ENCODE assay signal across 21 cellular contexts in genomic region chr5:131684595-131684994, GRCh38. TPM values are rescaled to one million over a fixed set of nuclear protein-coding genes. Genes with fewer than 3 reads are reported as not detected.
DNase-seq lines count a peak whose midpoint lies in the region; ATAC-seq, FAIRE-seq and TF ChIP-seq lines count a peak whose summit lies in the region.
"Had no signal": no experiment of that assay in that cellular context is flagged by ENCODE, and none has a peak within 500 bp of the region (broad histone marks: within the 10 kb centered on the region; RNA-seq: fewer than 3 reads in every experiment).

No MANE protein-coding gene starts in this region.

- H4K20me1 ChIP-seq in GM23248 (ENCODE audit: insufficient read depth) (no peaks in the 10 kb centered on the region), HepG2 (ENCODE audit: insufficient read depth, low read length) (no peaks in the 10 kb centered on the region)

- peak overlapping the region; percentile 17; the same call in 1 of the 2 replicates for H3K27ac ChIP-seq in GM23248
- H3K27ac ChIP-seq in VCaP, result peak overlapping the region; percentile 86
- H3K27ac ChIP-seq in HepG2 (ENCODE audit: extremely low read length, insufficient read depth, low read length), result no peak overlapping the region
- H3K27ac ChIP-seq: KMS-11, SK-N-MC had no signal

- TF ChIP-seq CTCF in VCaP (conservative IDR thresholded peaks at IDR 0.05), result no peak
- no peak for TF ChIP-seq CTCF in HepG2 (CRISPR knock-in tag; IDR thresholded peaks at IDR 0.05)

- FAIRE-seq in HepG2 (lab: Jason Lieb, UNC), result no peak
- FAIRE-seq: GM19239, H54 had no signal

- TF ChIP-seq RAD21 in HepG2 (CRISPR knock-in tag; IDR thresholded peaks at IDR 0.05), result no peak

- CTCF ChIA-PET in HepG2 (lab: Yijun Ruan, JAX; ENCODE audit: low intra/inter-chr PET ratio, low total read pairs), result no interaction called here

- ATAC-seq in HepG2 (peak; percentile 70), HG03469 (IDR thresholded peaks at IDR 0.05; ENCODE audit: unreplicated experiment) (no peak), GM18502 (IDR thresholded peaks at IDR 0.05; ENCODE audit: poor library complexity, unreplicated experiment) (no peak)

- H3K9me3 ChIP-seq in GM23248 (ENCODE audit: low read depth), result no peaks in the 10 kb centered on the region
- no peaks in the 10 kb centered on the region for H3K9me3 ChIP-seq in HepG2 (ENCODE audit: low read length)
- H3K9me3 ChIP-seq: Peyer's patch had no signal

- no peak overlapping the region for H3K4me3 ChIP-seq in GM23248
- H3K4me3 ChIP-seq in HepG2 (replicated peaks in 1 of 3; ENCODE audit: insufficient read depth in 1 of 3, low read depth in 2 of 3, low read length in 3 of 3), result no peak overlapping the region
- H3K4me3 ChIP-seq: Peyer's patch, SK-N-MC had no signal

- H3K9ac ChIP-seq in GM23248 (no peak overlapping the region), HepG2 (ENCODE audit: insufficient read depth, low read depth, low read length) (no peak overlapping the region)
- H3K9ac ChIP-seq: KMS-11 had no signal

- H2AFZ ChIP-seq in GM23248 (no peak overlapping the region), HepG2 (ENCODE audit: low read length) (no peak overlapping the region)

- H3K9me2 ChIP-seq in GM23248 (ENCODE audit: insufficient read depth), result no peaks in the 10 kb centered on the region

- intact Hi-C loops in HepG2 (cut with micrococcal nuclease; ENCODE audit: unreplicated experiment), result no loop called here

- peaks cover 34% of the 10 kb centered on the region for H3K4me1 ChIP-seq in GM23248 (ENCODE audit: insufficient read depth)
- peaks cover 21% of the 10 kb centered on the region for H3K4me1 ChIP-seq in HepG2 (ENCODE audit: insufficient read depth, low read length)
- H3K4me1 ChIP-seq: Peyer's patch had no signal

- H3K27me3 ChIP-seq in GM23248 (replicated peaks; ENCODE audit: insufficient read depth) (no peaks in the 10 kb centered on the region), HepG2 (ENCODE audit: control insufficient read depth in 1 of 2, insufficient read depth in 2 of 2, low read length in 2 of 2) (no peaks in the 10 kb centered on the region)
- H3K27me3 ChIP-seq: Peyer's patch had no signal

- no peaks in the 10 kb centered on the region; the same call in 1 of the 2 replicates for H3F3A ChIP-seq in GM23248 (ENCODE audit: insufficient read depth)

- POLR2A ChIA-PET in HepG2 (lab: Yijun Ruan, JAX), result no interaction called here

- H3K4me2 ChIP-seq in GM23248 (ENCODE audit: unreplicated experiment) (peak overlapping the region; percentile 5), HepG2 (ENCODE audit: low read depth, low read length) (no peak overlapping the region)
- H3K4me2 ChIP-seq: KMS-11 had no signal

- in situ Hi-C loops in GM23248 (cut with MboI), result no loop called here
- in situ Hi-C loops in HepG2 (cut with HindIII; ENCODE audit: extremely low pct_ligation_motif_present, low pct_unique_long_range_greater_than_20kb), result no loop called here

- TF ChIP-seq EP300 in HepG2 (IDR thresholded peaks at IDR 0.05; ENCODE audit: low read depth in 2 of 2, low read length in 2 of 2) (no peak), HepG2 (CRISPR knock-in tag; IDR thresholded peaks at IDR 0.05; ENCODE audit: borderline replicate concordance) (no peak)

- 0 out of 2 replicates have a peak, but pooled peaks cover 2% of the 10 kb centered on the region for H3K36me3 ChIP-seq in GM23248 (ENCODE audit: low read depth)
- H3K36me3 ChIP-seq in HepG2 (replicated peaks in 1 of 2; ENCODE audit: control insufficient read depth in 1 of 2, insufficient read depth in 2 of 2, low read length in 2 of 2), result peaks cover 0 to 24% of the 10 kb centered on the region in 2 experiments; a peak in 2 of 5 replicates

- DNase-seq in GM23248 (peak; percentile 18), HepG2 (ENCODE audit: low spot score) (peak; percentile 57), GM19240 (ENCODE audit: insufficient read length, low spot score) (no peak)
- DNase-seq in stimulated activated CD4-positive, alpha-beta T cell treated with anti-CD3 and anti-CD28 coated beads, Interleukin-12 subunit alpha, Interleukin-12 subunit beta, amount 100 ng/mL, for 4 hours, result no peak
- DNase-seq: DMS 273 treated with DMSO at 0.1 percent for 48 hours, DND-41, GDM1, NCI-H1092, NCI-H1436 treated with DMSO at 0.1 percent for 48 hours, NCI-H2029, NCI-H2171, NCI-H446, NCI-H526 treated with DMSO at 0.1 percent for 48 hours, Peyer's patch had no signal

- peaks cover 31% of the 10 kb centered on the region; the same call in 1 of the 2 replicates for H3K79me2 ChIP-seq in GM23248 (ENCODE audit: insufficient read depth)
- peaks cover 2% of the 10 kb centered on the region for H3K79me2 ChIP-seq in HepG2 (ENCODE audit: insufficient read depth, low read length)

- no peak for TF ChIP-seq POLR2A in HepG2 (IDR thresholded peaks at IDR 0.05; ENCODE audit: insufficient read depth in 1 of 2, low read depth in 2 of 2, low read length in 2 of 2)

- BruUV-seq in HepG2 (replicated peaks; lab: Mats Ljungman, UMichigan), result no TSS peak

TF ChIP-seq in HepG2, 621 proteins besides CTCF, POLR2A, EP300 and RAD21 (continues in another document):
- TF ChIP-seq NFRKB (IDR thresholded peaks at IDR 0.05) (no peak), KMT2A (CRISPR knock-in tag; IDR thresholded peaks at IDR 0.05) (no peak), ZNF496 (CRISPR knock-in tag; IDR thresholded peaks at IDR 0.05; ENCODE audit: insufficient replicate concordance) (no peak), ZSCAN5A (CRISPR knock-in tag; IDR thresholded peaks at IDR 0.05; ENCODE audit: borderline replicate concordance) (no peak), FOSL1 (CRISPR knock-in tag; IDR thresholded peaks at IDR 0.05; ENCODE audit: borderline replicate concordance) (no peak)
- TF ChIP-seq, protein P1, sequence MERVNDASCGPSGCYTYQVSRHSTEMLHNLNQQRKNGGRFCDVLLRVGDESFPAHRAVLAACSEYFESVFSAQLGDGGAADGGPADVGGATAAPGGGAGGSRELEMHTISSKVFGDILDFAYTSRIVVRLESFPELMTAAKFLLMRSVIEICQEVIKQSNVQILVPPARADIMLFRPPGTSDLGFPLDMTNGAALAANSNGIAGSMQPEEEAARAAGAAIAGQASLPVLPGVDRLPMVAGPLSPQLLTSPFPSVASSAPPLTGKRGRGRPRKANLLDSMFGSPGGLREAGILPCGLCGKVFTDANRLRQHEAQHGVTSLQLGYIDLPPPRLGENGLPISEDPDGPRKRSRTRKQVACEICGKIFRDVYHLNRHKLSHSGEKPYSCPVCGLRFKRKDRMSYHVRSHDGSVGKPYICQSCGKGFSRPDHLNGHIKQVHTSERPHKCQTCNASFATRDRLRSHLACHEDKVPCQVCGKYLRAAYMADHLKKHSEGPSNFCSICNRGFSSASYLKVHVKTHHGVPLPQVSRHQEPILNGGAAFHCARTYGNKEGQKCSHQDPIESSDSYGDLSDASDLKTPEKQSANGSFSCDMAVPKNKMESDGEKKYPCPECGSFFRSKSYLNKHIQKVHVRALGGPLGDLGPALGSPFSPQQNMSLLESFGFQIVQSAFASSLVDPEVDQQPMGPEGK (CRISPR knock-in tag; IDR thresholded peaks at IDR 0.05), result no peak

RNA-seq across cellular contexts. Expression of gene RAPGEF6, which starts 49.6 kb away (rescaled TPM):
- total RNA-seq in GM23248 (2014; rRNA removed; shearing (Covaris generic)), result 8.6 and 9.4 TPM in 2 replicates
- polyA plus RNA-seq in GM23248 (2016; fragmentation: Nextera tagmentation; extraction: Ambion mirVana) (4.2 and 6.9 TPM in 2 replicates), HepG2 (2011; rRNA removed) (7.3 and 7.7 TPM in 2 replicates)
- total RNA-seq in HepG2 (2016; rRNA removed; fragmentation: Illumina TruSeq; extraction: Trizol), result 23.3 and 24.6 TPM in 2 replicates
- total RNA-seq in HepG2 (2016; cell fraction: cytosol; rRNA removed; fragmentation: Illumina TruSeq; extraction: Trizol; ENCODE audit: low read depth), result 7.5 and 10.7 TPM in 2 replicates
- total RNA-seq in HepG2 (2016; cell fraction: insoluble cytoplasmic fraction; rRNA removed; fragmentation: Illumina TruSeq; extraction: Trizol), result 20.2 and 24.5 TPM in 2 replicates
- total RNA-seq in HepG2 (2016; cell fraction: membrane; rRNA removed; fragmentation: Illumina TruSeq; extraction: Trizol), result 7.0 and 11.4 TPM in 2 replicates
- total RNA-seq in HepG2 (2016; cell fraction: nucleus; rRNA removed; fragmentation: Illumina TruSeq; extraction: Trizol), result 45.4 and 49.6 TPM in 2 replicates
- polyA plus RNA-seq in HepG2 (2011; cell fraction: cytosol; rRNA removed), result 3.5 and 5.4 TPM in 2 replicates
- polyA plus RNA-seq in HepG2 (2011; cell fraction: nucleus; rRNA removed), result 8.0 and 8.2 TPM in 2 replicates
- 7.9 and 14.6 TPM in 2 replicates for polyA plus RNA-seq in HepG2 (2012)
- 0.24 and 0.26 TPM in 2 replicates for polyA plus RNA-seq in HepG2 (2016; cell fraction: cytosol; fragmentation: Illumina TruSeq; extraction: Trizol; ENCODE audit: low read depth)
- 6.9 and 7.6 TPM in 2 replicates for polyA plus RNA-seq in HepG2 (2016; cell fraction: insoluble cytoplasmic fraction; fragmentation: Illumina TruSeq; extraction: Trizol; ENCODE audit: low read depth)
- polyA plus RNA-seq in HepG2 (2016; cell fraction: membrane; fragmentation: Illumina TruSeq; extraction: Trizol; ENCODE audit: low read depth), result 0.79 and 1.0 TPM in 2 replicates
- 9.7 TPM in 2 replicates for polyA plus RNA-seq in HepG2 (2016; cell fraction: nucleus; fragmentation: Illumina TruSeq; extraction: Trizol; ENCODE audit: insufficient read depth, low read depth)
- polyA minus RNA-seq in HepG2 (2011; rRNA and poly(A)+ RNA removed; ENCODE audit: low replicate concordance), result 20.8 and 24.5 TPM in 2 replicates
- polyA minus RNA-seq in HepG2 (2011; cell fraction: cytosol; rRNA and poly(A)+ RNA removed), result 14.7 and 19.0 TPM in 2 replicates
- polyA minus RNA-seq in HepG2 (2011; cell fraction: nucleus; rRNA and poly(A)+ RNA removed), result 125 and 131 TPM in 2 replicates

Comparison
In these comparisons a context has a peak if more than half of its experiments do, and no peak if none do; other contexts are left out.
1. DNase-seq: peak in GM23248 (single experiment) and HepG2 (single experiment); none in GM19240 (single experiment) and stimulated activated CD4-positive, alpha-beta T cell treated with anti-CD3 and anti-CD28 coated beads, Interleukin-12 subunit alpha, Interleukin-12 subunit beta, amount 100 ng/mL, for 4 hours (single experiment).